ENCODE assay signal across 24 cellular contexts in the genomic region with DNA sequence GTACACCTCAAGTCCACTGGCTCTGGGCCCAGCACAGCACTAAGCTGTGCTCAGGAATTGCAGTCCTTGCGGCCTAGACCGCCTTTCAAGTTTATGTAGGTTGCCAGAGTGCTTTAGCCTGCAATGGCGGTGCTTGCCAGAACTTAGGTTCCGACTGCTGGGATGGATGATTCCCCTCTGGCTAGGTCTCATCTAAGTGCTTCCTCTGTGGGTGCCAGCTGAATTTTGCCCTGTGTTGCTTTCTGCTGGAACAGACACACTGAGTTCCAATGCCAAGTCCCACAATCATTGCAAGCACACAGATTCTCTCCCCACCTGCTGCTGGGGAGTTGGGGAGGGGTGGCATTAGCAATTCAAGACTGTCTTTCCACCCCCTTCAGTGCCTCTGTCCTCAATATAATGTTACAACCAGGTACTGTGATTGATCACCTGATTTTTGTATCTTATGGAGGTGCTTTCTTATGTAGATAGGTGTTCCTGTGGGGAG.
"Had no signal": no experiment of that assay in that cellular context is flagged by ENCODE, and none has a peak within 500 bp of the region (broad histone marks: within the 10 kb centered on the region; RNA-seq: fewer than 3 reads in every experiment).

No MANE protein-coding gene starts in this region.

- H3K27me3 ChIP-seq: breast epithelium, colonic mucosa, dorsolateral prefrontal cortex, heart left ventricle, left lung, stomach, suprapubic skin, tibial nerve had no signal

- H3K4me1 Mint-ChIP-seq: activated naive CD8-positive, alpha-beta T cell treated with anti-CD3 and anti-CD28 coated beads, Interleukin-2, amount 10 ng/mL, durations not matched to agents 7 days and 5 days; central memory CD8-positive, alpha-beta T cell; naive thymus-derived CD4-positive, alpha-beta T cell; neural crest cell; stimulated activated memory B cell treated with anti-CD40 and anti-IgM and Interleukin-4, amounts not matched to agents 10 μg/mL and 1 μg/mL and 100 μg/mL, for 72 hours had no signal

- H3K36me3 Mint-ChIP-seq: activated naive CD8-positive, alpha-beta T cell treated with anti-CD3 and anti-CD28 coated beads, Interleukin-2, amount 10 ng/mL, durations not matched to agents 7 days and 5 days; naive thymus-derived CD4-positive, alpha-beta T cell; stimulated activated memory B cell treated with anti-CD40 and anti-IgM and Interleukin-4, amounts not matched to agents 10 μg/mL and 1 μg/mL and 100 μg/mL, for 72 hours had no signal

- H3K27ac ChIP-seq: breast epithelium, colonic mucosa, dorsolateral prefrontal cortex, heart left ventricle, left lung, stomach, suprapubic skin, tibial nerve had no signal

- DNase-seq: activated CD8-positive, alpha-beta memory T cell treated with anti-CD3 and anti-CD28 coated beads for 24 hours; activated CD8-positive, alpha-beta memory T cell treated with anti-CD3 and anti-CD28 coated beads, Interleukin-2, amount 50 U/mL, for 4 hours; activated naive CD4-positive, alpha-beta T cell treated with anti-CD3 and anti-CD28 coated beads for 36 hours; activated naive CD8-positive, alpha-beta T cell treated with anti-CD3 and anti-CD28 coated beads, Interleukin-2, amount 10 ng/mL, durations not matched to agents 7 days and 5 days; activated T-cell treated with anti-CD3 and anti-CD28 coated beads, Interleukin-2, amount 50 U/mL, for 24 hours; amniotic stem cell; colonic mucosa; heart left ventricle; kidney glomerular epithelial cell; left lung; naive thymus-derived CD4-positive, alpha-beta T cell; small intestine; stimulated activated CD4-positive, alpha-beta T cell treated with anti-CD3 and anti-CD28 coated beads, Interleukin-2, amount 100 ng/mL, for 24 hours; stomach had no signal

- H3K4me1 ChIP-seq: breast epithelium, colonic mucosa, heart left ventricle, left lung, stomach, suprapubic skin, tibial nerve had no signal

- H3K36me3 ChIP-seq: breast epithelium, colonic mucosa, heart left ventricle, left lung, stomach, suprapubic skin, tibial nerve had no signal

- H3K27me3 Mint-ChIP-seq: activated naive CD8-positive, alpha-beta T cell treated with anti-CD3 and anti-CD28 coated beads, Interleukin-2, amount 10 ng/mL, durations not matched to agents 7 days and 5 days; activated T-cell treated with anti-CD3 and anti-CD28 coated beads, Interleukin-2, amount 50 U/mL, for 24 hours; central memory CD8-positive, alpha-beta T cell; naive thymus-derived CD4-positive, alpha-beta T cell; stimulated activated memory B cell treated with anti-CD40 and anti-IgM and Interleukin-4, amounts not matched to agents 10 μg/mL and 1 μg/mL and 100 μg/mL, for 72 hours had no signal

- H3K4me3 ChIP-seq: breast epithelium, colonic mucosa, heart left ventricle, left lung, lung, stomach, suprapubic skin, tibial nerve had no signal

- H3K4me3 Mint-ChIP-seq: activated naive CD4-positive, alpha-beta T cell treated with anti-CD3 and anti-CD28 coated beads for 36 hours; activated naive CD8-positive, alpha-beta T cell treated with anti-CD3 and anti-CD28 coated beads, Interleukin-2, amount 10 ng/mL, durations not matched to agents 7 days and 5 days; activated T-cell treated with anti-CD3 and anti-CD28 coated beads, Interleukin-2, amount 50 U/mL, for 24 hours; central memory CD8-positive, alpha-beta T cell; naive thymus-derived CD4-positive, alpha-beta T cell; neural crest cell; stimulated activated memory B cell treated with anti-CD40 and anti-IgM and Interleukin-4, amounts not matched to agents 10 μg/mL and 1 μg/mL and 100 μg/mL, for 72 hours; T-helper 2 cell treated with Interferon-gamma antibody and Interleukin-4, amounts not matched to agents 5 μg/mL and 100 μg/mL, for 36 hours had no signal

- H3K27ac Mint-ChIP-seq: activated naive CD4-positive, alpha-beta T cell treated with anti-CD3 and anti-CD28 coated beads for 36 hours; activated naive CD8-positive, alpha-beta T cell treated with anti-CD3 and anti-CD28 coated beads, Interleukin-2, amount 10 ng/mL, durations not matched to agents 7 days and 5 days; activated T-cell treated with anti-CD3 and anti-CD28 coated beads, Interleukin-2, amount 50 U/mL, for 24 hours; activated T-helper 2 cell treated with anti-CD3 and anti-CD28 coated beads, Interferon-gamma antibody, Interleukin-2, Interleukin-4, amounts not matched to agents 10 μg/mL and 5 μg/mL and 100 μg/mL, durations not matched to agents 14 hours and 24 hours and 36 hours; naive thymus-derived CD4-positive, alpha-beta T cell; stimulated activated memory B cell treated with anti-CD40 and anti-IgM and Interleukin-4, amounts not matched to agents 10 μg/mL and 1 μg/mL and 100 μg/mL, for 72 hours; T-helper 2 cell treated with Interferon-gamma antibody and Interleukin-4, amounts not matched to agents 5 μg/mL and 100 μg/mL, for 36 hours had no signal

- H3K9me3 ChIP-seq: breast epithelium, colonic mucosa had no signal

- H3K9me3 Mint-ChIP-seq: activated T-helper 2 cell treated with anti-CD3 and anti-CD28 coated beads, Interferon-gamma antibody, Interleukin-2, Interleukin-4, amounts not matched to agents 10 μg/mL and 5 μg/mL and 100 μg/mL, durations not matched to agents 14 hours and 24 hours and 36 hours had no signal
